18 cellular contexts compared by ENCODE assay signal in genomic region chr14:68922201-68922613, GRCh38. TPM values are rescaled to one million over a fixed set of nuclear protein-coding genes. Genes with fewer than 3 reads are reported as not detected.
DNase-seq lines count a peak whose midpoint lies in the region; ATAC-seq and TF ChIP-seq lines count a peak whose summit lies in the region.
"Had no signal": no experiment of that assay in that cellular context is flagged by ENCODE, and none has a peak within 500 bp of the region (broad histone marks: within the 10 kb centered on the region; RNA-seq: fewer than 3 reads in every experiment).

No MANE protein-coding gene starts in this region.

- peaks cover 0 to 3% of the 10 kb centered on the region in 2 donors for H3K36me3 Mint-ChIP-seq in stimulated activated naive B cell treated with anti-CD40 and anti-IgM and Interleukin-4, amounts not matched to agents 10 μg/mL and 1 μg/mL and 100 μg/mL, for 72 hours

- H3K27me3 Mint-ChIP-seq in stimulated activated naive B cell treated with anti-CD40 and anti-IgM and Interleukin-4, amounts not matched to agents 10 μg/mL and 1 μg/mL and 100 μg/mL, for 72 hours: peaks cover 0 to 5% of the 10 kb centered on the region in 2 donors
- H3K27me3 Mint-ChIP-seq: activated naive CD8-positive, alpha-beta T cell treated with anti-CD3 and anti-CD28 coated beads, Interleukin-2, amount 10 ng/mL, durations not matched to agents 7 days and 5 days; T-cell had no signal

- no peaks in the 10 kb centered on the region for H3K27me3 ChIP-seq in HUES64 (ENCODE audit: insufficient read depth, low read length)
- no peaks in the 10 kb centered on the region for H3K27me3 ChIP-seq in ascending aorta
- no peaks in the 10 kb centered on the region for H3K27me3 ChIP-seq in smooth muscle cell (ENCODE audit: low read depth)

- peaks cover 14 to 16% of the 10 kb centered on the region in 2 donors for H3K9me3 Mint-ChIP-seq in stimulated activated naive B cell treated with anti-CD40 and anti-IgM and Interleukin-4, amounts not matched to agents 10 μg/mL and 1 μg/mL and 100 μg/mL, for 72 hours

- H3K36me3 ChIP-seq in HUES64 (ENCODE audit: insufficient read depth, low read length): peaks cover 77% of the 10 kb centered on the region
- peaks cover 40 to 68% of the 10 kb centered on the region in 2 donors for H3K36me3 ChIP-seq in ascending aorta
- peaks cover 25% of the 10 kb centered on the region for H3K36me3 ChIP-seq in smooth muscle cell (ENCODE audit: low read depth)

- H3K27ac ChIP-seq in HUES64 (ENCODE audit: low read depth, low read length): peak overlapping the region; percentile 56; the same call in 1 of the 2 replicates
- peak overlapping the region; percentile 89 to 93 for H3K27ac ChIP-seq in ascending aorta
- peak overlapping the region; percentile 43 for H3K27ac ChIP-seq in smooth muscle cell (ENCODE audit: low read depth)

- no peaks in the 10 kb centered on the region for H3K4me1 Mint-ChIP-seq in stimulated activated naive B cell treated with anti-CD40 and anti-IgM and Interleukin-4, amounts not matched to agents 10 μg/mL and 1 μg/mL and 100 μg/mL, for 72 hours

- H3K4me3 ChIP-seq in HUES64 (ENCODE audit: low read length) (no peak overlapping the region), ascending aorta (peak overlapping the region in 1 of 2 donors; percentile 14), smooth muscle cell (no peak overlapping the region)

- H3F3A ChIP-seq in smooth muscle cell (ENCODE audit: low read depth): peaks cover 56% of the 10 kb centered on the region

- H3K4me3 Mint-ChIP-seq in stimulated activated naive B cell treated with anti-CD40 and anti-IgM and Interleukin-4, amounts not matched to agents 10 μg/mL and 1 μg/mL and 100 μg/mL, for 72 hours: no peak overlapping the region
- H3K4me3 Mint-ChIP-seq: activated naive CD8-positive, alpha-beta T cell treated with anti-CD3 and anti-CD28 coated beads, Interleukin-2, amount 10 ng/mL, durations not matched to agents 7 days and 5 days; mesothelial cell of epicardium had no signal

- DNase-seq in ascending aorta (ENCODE audit: low spot score in 2 of 2): no peak
- DNase-seq in left kidney (ENCODE audit: low read depth, low spot score): peak; percentile 65
- no peak for DNase-seq in smooth muscle cell (lab: John Stamatoyannopoulos, UW; ENCODE audit: unreplicated experiment)
- DNase-seq in stimulated activated naive B cell treated with anti-CD40 and anti-IgM and Interleukin-4, amounts not matched to agents 10 μg/mL and 1 μg/mL and 100 μg/mL, for 72 hours: no peak
- DNase-seq: activated CD8-positive, alpha-beta memory T cell treated with anti-CD3 and anti-CD28 coated beads, Interleukin-2, amount 50 U/mL, for 4 hours; activated naive CD8-positive, alpha-beta T cell treated with anti-CD3 and anti-CD28 coated beads, Interleukin-2, amount 10 ng/mL, durations not matched to agents 7 days and 5 days; C1 segment of cervical spinal cord; dermis blood vessel endothelial cell; EL; NCI-H1048; OCI-M1; stimulated activated CD4-positive, alpha-beta T cell treated with anti-CD3 and anti-CD28 coated beads, Interleukin-2, amount 100 ng/mL, for 24 hours; T-cell had no signal

- H3K9me3 ChIP-seq in HUES64 (ENCODE audit: insufficient read depth, low read depth, low read length) (no peaks in the 10 kb centered on the region), ascending aorta (no peaks in the 10 kb centered on the region), smooth muscle cell (replicated peaks; ENCODE audit: low read depth) (no peaks in the 10 kb centered on the region)

- H3K4me1 ChIP-seq in HUES64 (ENCODE audit: insufficient read depth, low read length) (peaks cover 16% of the 10 kb centered on the region), ascending aorta (peaks cover 23 to 76% of the 10 kb centered on the region in 2 donors), smooth muscle cell (ENCODE audit: low read depth) (peaks cover 5% of the 10 kb centered on the region)

- peaks cover 100% of the 10 kb centered on the region for H4K20me1 ChIP-seq in smooth muscle cell (ENCODE audit: low read depth)

- H3K27ac Mint-ChIP-seq in stimulated activated naive B cell treated with anti-CD40 and anti-IgM and Interleukin-4, amounts not matched to agents 10 μg/mL and 1 μg/mL and 100 μg/mL, for 72 hours: no peak overlapping the region
- H3K27ac Mint-ChIP-seq: mesothelial cell of epicardium had no signal

- intact Hi-C loops in ascending aorta (cut with DNase I): no loop called here

- H3K79me2 ChIP-seq in smooth muscle cell (ENCODE audit: low read depth): peaks cover 96% of the 10 kb centered on the region

- no peak for TF ChIP-seq CTCF in ascending aorta (IDR thresholded peaks at IDR 0.05)
- TF ChIP-seq CTCF in smooth muscle cell (IDR thresholded peaks at IDR 0.05; ENCODE audit: borderline replicate concordance, insufficient read depth, poor library complexity, severe bottlenecking): no peak

- 85% methylated on average over 6 of the region's 6 CpGs for WGBS in HUES64
- 67% methylated on average over 6 of the region's 6 CpGs for WGBS in smooth muscle cell (ENCODE audit: low lambda C conversion rate)

- no peak overlapping the region for H3K9ac ChIP-seq in HUES64 (ENCODE audit: low read depth, low read length)
- no peak overlapping the region for H3K9ac ChIP-seq in smooth muscle cell (ENCODE audit: low read depth)

- no peak overlapping the region for H3K4me2 ChIP-seq in smooth muscle cell

- no peak overlapping the region for H2AFZ ChIP-seq in smooth muscle cell (ENCODE audit: low read depth)

- ATAC-seq in stimulated activated naive B cell treated with anti-CD40 and anti-IgM and Interleukin-4, amounts not matched to agents 10 μg/mL and 1 μg/mL and 100 μg/mL, for 72 hours (replicated peaks): no peak
- no peak for ATAC-seq in HG03439 (IDR thresholded peaks at IDR 0.05; ENCODE audit: unreplicated experiment)
- no peak for ATAC-seq in HG02678 (IDR thresholded peaks at IDR 0.05; ENCODE audit: unreplicated experiment)
- no peak for ATAC-seq in GM19395 (IDR thresholded peaks at IDR 0.05; ENCODE audit: unreplicated experiment)
- ATAC-seq: T-cell had no signal

RNA-seq across cellular contexts. Expression of gene ACTN1, which starts 56.9 kb away (rescaled TPM):
- polyA plus RNA-seq in HUES64 (2013, experiment 1 of 2): 156 TPM
- polyA plus RNA-seq in HUES64 (2013, experiment 2 of 2): 157 TPM
- total RNA-seq in ascending aorta (814 TPM), smooth muscle cell (361 and 422 TPM in 2 replicates)
- 741 and 806 TPM in 2 replicates for polyA plus RNA-seq in smooth muscle cell
